In genomic region chr9:109119439-109120203, GRCh38 we compare ENCODE assay signal across 8 cellular contexts. TPM values are rescaled to one million over a fixed set of nuclear protein-coding genes. Genes with fewer than 3 reads are reported as not detected.
DNase-seq lines count a peak whose midpoint lies in the region; ATAC-seq and TF ChIP-seq lines count a peak whose summit lies in the region.

Gene TMEM245 (minus strand): TSS chr9:109119947. CDS start chr9:109119913, 34 bp downstream.

- H3K27ac ChIP-seq in parathyroid adenoma (no peak within 1 kb of the TSS), tibial nerve (peak within 1 kb of the TSS; percentile 29 to 95 (median 90))

- no peaks in the 10 kb centered on the region for H3K9me3 ChIP-seq in parathyroid adenoma (ENCODE audit: control insufficient read depth, low read length)
- no peaks in the 10 kb centered on the region for H3K9me3 ChIP-seq in tibial nerve

- H3K4me1 ChIP-seq in parathyroid adenoma (no peaks in the 10 kb centered on the region), tibial nerve (peaks cover 3 to 46% (median 37%) of the 10 kb centered on the region in 4 donors)

- peak; percentile 99 for DNase-seq in GM12864 (ENCODE audit: low read depth)
- peak; percentile 92 to 100 (median 98) for DNase-seq in NCI-H1417 (lab: John Stamatoyannopoulos, UW)
- peak; percentile 96 to 99 for DNase-seq in SW 1271 (lab: John Stamatoyannopoulos, UW)
- DNase-seq in activated naive CD8-positive, alpha-beta T cell treated with anti-CD3 and anti-CD28 coated beads, Interleukin-2, amount 50 U/mL, for 16 hours (ENCODE audit: low read depth, low spot score), result peak; percentile 88
- DNase-seq in Right ventricle myocardium superior, result peak; percentile 97
- DNase-seq in tibial nerve (ENCODE audit: low spot score in 2 of 2), result peak; percentile 91 to 92

- no peak for TF ChIP-seq CTCF in GM12864 (IDR thresholded peaks at IDR 0.05; ENCODE audit: low read depth, low read length, missing control alignments)
- TF ChIP-seq CTCF in parathyroid adenoma (IDR thresholded peaks at IDR 0.05), result no peak
- peak in 2 of 5 experiments; percentile 31 to 52 for TF ChIP-seq CTCF in tibial nerve (IDR thresholded peaks at IDR 0.05)

- intact Hi-C loops in Right ventricle myocardium superior (cut with DNase I), result no loop called here

- H3K4me2 ChIP-seq in parathyroid adenoma (ENCODE audit: low read length), result peak within 1 kb of the TSS; percentile 92

- TF ChIP-seq EP300 in tibial nerve (IDR thresholded peaks at IDR 0.05), result peak; percentile 87 to 96

- H3K4me3 ChIP-seq in GM12864 (ENCODE audit: low read depth, low read length) (peak within 1 kb of the TSS; percentile 93), parathyroid adenoma (ENCODE audit: low read depth, low read length) (peak within 1 kb of the TSS; percentile 76), tibial nerve (peak within 1 kb of the TSS; percentile 60 to 96 (median 82))

- TF ChIP-seq POLR2A in tibial nerve (IDR thresholded peaks at IDR 0.05), result peak; percentile 81 to 95

- H3K79me2 ChIP-seq in parathyroid adenoma, result peaks cover 28% of the 10 kb centered on the region

- ATAC-seq in HG02759 (IDR thresholded peaks at IDR 0.05; ENCODE audit: unreplicated experiment) (peak; percentile 92), Right ventricle myocardium superior (ENCODE audit: poor library complexity) (peak; percentile 96)

- no peaks in the 10 kb centered on the region for H3K36me3 ChIP-seq in parathyroid adenoma (ENCODE audit: control insufficient read depth, insufficient read depth, low read length)
- no peaks in the 10 kb centered on the region for H3K36me3 ChIP-seq in tibial nerve

- peak within 1 kb of the TSS; percentile 70 for H2AFZ ChIP-seq in parathyroid adenoma

- 0% methylated on average over 22 to 29 of the region's 88 CpGs for WGBS in tibial nerve, 2 donors

- no peak within 1 kb of the TSS for H3K9ac ChIP-seq in parathyroid adenoma

- H3K27me3 ChIP-seq in parathyroid adenoma (ENCODE audit: control insufficient read depth, insufficient read depth, low read length) (no peaks in the 10 kb centered on the region), tibial nerve (no peaks in the 10 kb centered on the region)

RNA-seq across cellular contexts. Expression of gene TMEM245, which starts in this region (rescaled TPM):
- 102 TPM for total RNA-seq in Right ventricle myocardium superior
- total RNA-seq in tibial nerve, result 100 to 1,000 TPM in 1 of 4 donors, 10 to 100 TPM in 3; 51.6 to 100 (median 89.5) TPM
